ENCODE assay signal across 1 cellular context in the genomic region with DNA sequence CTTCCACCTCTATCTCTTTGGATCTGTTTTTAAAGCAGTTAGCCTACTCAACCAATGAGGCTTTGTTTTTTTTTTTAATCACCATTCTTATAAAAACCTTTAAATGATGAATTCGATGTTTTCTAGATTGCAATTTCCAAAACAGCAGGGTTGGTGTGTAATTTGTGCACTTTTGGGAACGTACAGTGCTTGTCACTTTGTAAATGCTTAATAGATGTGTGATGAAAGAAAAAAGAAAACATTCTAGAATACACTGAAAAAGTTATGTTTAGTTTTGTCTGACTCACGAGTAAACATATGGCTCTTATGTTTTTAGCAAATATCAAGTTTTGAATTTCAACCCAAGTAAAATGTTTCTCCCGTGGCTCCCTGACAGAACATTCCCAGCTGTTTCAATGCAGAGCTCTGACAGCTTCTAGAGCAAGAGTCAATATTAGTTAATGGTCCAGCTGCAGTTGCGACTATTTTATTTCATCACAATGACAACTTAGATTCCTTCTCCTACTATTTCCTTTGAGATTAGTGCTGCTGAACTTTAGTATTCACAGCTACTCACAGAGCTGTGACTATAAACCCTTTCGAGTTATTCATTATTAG.
TF ChIP-seq lines count a peak whose summit lies in the region.

No MANE protein-coding gene starts in this region.

TF ChIP-seq in IMR-90, 13 proteins besides CTCF, POLR2A, EP300 and RAD21 (continued from another document):
- TF ChIP-seq, protein P1, sequence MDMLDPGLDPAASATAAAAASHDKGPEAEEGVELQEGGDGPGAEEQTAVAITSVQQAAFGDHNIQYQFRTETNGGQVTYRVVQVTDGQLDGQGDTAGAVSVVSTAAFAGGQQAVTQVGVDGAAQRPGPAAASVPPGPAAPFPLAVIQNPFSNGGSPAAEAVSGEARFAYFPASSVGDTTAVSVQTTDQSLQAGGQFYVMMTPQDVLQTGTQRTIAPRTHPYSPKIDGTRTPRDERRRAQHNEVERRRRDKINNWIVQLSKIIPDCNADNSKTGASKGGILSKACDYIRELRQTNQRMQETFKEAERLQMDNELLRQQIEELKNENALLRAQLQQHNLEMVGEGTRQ (IDR thresholded peaks at IDR 0.05; ENCODE audit: low read depth, low read length), result no peak
- TF ChIP-seq RFX5 (IDR thresholded peaks at IDR 0.05; ENCODE audit: low read depth, low read length) (no peak), FOS (IDR thresholded peaks at IDR 0.05; ENCODE audit: low read depth, low read length) (no peak), CEBPB (IDR thresholded peaks at IDR 0.05; ENCODE audit: low read depth, low read length) (no peak), NFE2L2 (IDR thresholded peaks at IDR 0.05; ENCODE audit: low read depth, low read length) (no peak)
TF ChIP-seq in IMR-90: peak in this region for 0.
